8 cellular contexts compared by ENCODE assay signal in the genomic region with DNA sequence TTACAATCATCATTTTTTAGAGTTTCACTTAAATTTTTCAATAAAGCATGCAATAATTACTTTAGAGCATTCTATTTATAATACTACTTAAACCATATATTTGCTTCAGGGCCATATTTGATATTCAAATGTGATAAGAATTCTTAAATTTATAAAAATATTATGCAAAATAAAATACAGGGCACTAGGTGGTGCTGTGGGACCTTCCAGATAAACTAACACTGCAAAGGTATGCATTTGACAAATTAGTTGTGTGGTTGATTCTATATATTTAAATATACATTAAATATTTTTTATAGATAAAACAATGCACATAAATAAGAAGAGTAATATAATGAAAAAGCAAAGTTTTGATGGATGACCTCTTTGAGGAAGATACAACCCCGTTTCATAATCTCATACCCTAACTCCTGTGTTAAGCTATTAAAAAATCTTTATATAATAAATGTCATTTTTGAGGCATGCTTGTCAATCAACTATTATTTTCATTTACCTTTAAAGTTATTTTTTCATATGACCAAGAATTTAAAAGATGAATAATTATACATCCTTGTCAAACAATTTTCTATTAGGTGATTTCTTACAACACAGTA.
A peak's percentile ranks its signal among the peaks of the same experiment; 100 is the strongest.
DNase-seq lines count a peak whose midpoint lies in the region; ATAC-seq and TF ChIP-seq lines count a peak whose summit lies in the region.

No MANE protein-coding gene starts in this region.

- H3K36me3 Mint-ChIP-seq in CD14-positive monocyte = no peaks in the 10 kb centered on the region
- no peaks in the 10 kb centered on the region for H3K36me3 Mint-ChIP-seq in endothelial cell (ENCODE audit: low read depth, unreplicated experiment)

- no peak overlapping the region for H3K4me3 Mint-ChIP-seq in CD14-positive monocyte
- no peak overlapping the region for H3K4me3 Mint-ChIP-seq in endothelial cell (ENCODE audit: unreplicated experiment)

- H3K4me1 Mint-ChIP-seq in CD14-positive monocyte (no peaks in the 10 kb centered on the region), endothelial cell (ENCODE audit: unreplicated experiment) (peaks cover 14% of the 10 kb centered on the region)

- no peak for DNase-seq in CD14-positive monocyte (ENCODE audit: low spot score)
- DNase-seq in RWPE2 (ENCODE audit: low spot score) = no peak
- DNase-seq in endothelial cell (ENCODE audit: low spot score) = peak; percentile 11
- no peak for DNase-seq in psoas muscle

- no peaks in the 10 kb centered on the region for H3K36me3 ChIP-seq in RWPE2 (ENCODE audit: low read depth)
- H3K36me3 ChIP-seq in psoas muscle (ENCODE audit: insufficient read depth in 1 of 2, low read depth in 1 of 2) = no peaks in the 10 kb centered on the region

- H3K4me3 ChIP-seq in RWPE2 (ENCODE audit: severe bottlenecking) = no peak overlapping the region
- H3K4me3 ChIP-seq in psoas muscle = no peak overlapping the region

- no peak overlapping the region for H3K27ac ChIP-seq in RWPE2 (ENCODE audit: poor library complexity, severe bottlenecking)
- H3K27ac ChIP-seq in psoas muscle = no peak overlapping the region

- peak; percentile 39 for ATAC-seq in GM18502 (IDR thresholded peaks at IDR 0.05; ENCODE audit: poor library complexity, unreplicated experiment)
- ATAC-seq in RWPE2 (ENCODE audit: low read depth) = peak; percentile 51; the same call in 2 of the 3 replicates
- peak in 1 of 4 donors; percentile 65 for ATAC-seq in psoas muscle
- no peak for ATAC-seq in HG02798 (IDR thresholded peaks at IDR 0.05; ENCODE audit: poor library complexity, unreplicated experiment)
- no peak for ATAC-seq in HG02610 (IDR thresholded peaks at IDR 0.05; ENCODE audit: unreplicated experiment)
- no peak for ATAC-seq in GM19324 (IDR thresholded peaks at IDR 0.05; ENCODE audit: low FRiP score, unreplicated experiment)

- H3K9me3 ChIP-seq in RWPE2 (ENCODE audit: severe bottlenecking) (no peaks in the 10 kb centered on the region), psoas muscle (no peaks in the 10 kb centered on the region)

- H3K9me3 Mint-ChIP-seq in CD14-positive monocyte (no peaks in the 10 kb centered on the region), endothelial cell (ENCODE audit: unreplicated experiment) (no peaks in the 10 kb centered on the region)

- H3K27ac Mint-ChIP-seq in CD14-positive monocyte = no peak overlapping the region
- no peak overlapping the region for H3K27ac Mint-ChIP-seq in endothelial cell (ENCODE audit: unreplicated experiment)

- H3K4me1 ChIP-seq in RWPE2 (ENCODE audit: insufficient read depth, poor library complexity, severe bottlenecking) (no peaks in the 10 kb centered on the region), psoas muscle (no peaks in the 10 kb centered on the region)

- intact Hi-C loops in CD14-positive monocyte (cut with micrococcal nuclease) = loop anchor here in 1 of 2 donors (10.0 kb wide), 1 partner anchor 762 kb away; no protein-coding TSS in a partner anchor
- intact Hi-C loops in psoas muscle (cut with DNase I) = loop anchor here (2.0 to 10.0 kb wide), 5 partner anchors 182 to 755 kb away; a partner anchor contains a TSS

- 93 to 99% (median 98%) methylated on average over 1 of the region's 1 CpG for WGBS in psoas muscle, 3 donors

- H3K27me3 ChIP-seq in RWPE2 (ENCODE audit: insufficient read depth, poor library complexity, severe bottlenecking) (no peaks in the 10 kb centered on the region), psoas muscle (ENCODE audit: insufficient read depth in 3 of 3, low read length in 2 of 3) (no peaks in the 10 kb centered on the region)

- H3K27me3 Mint-ChIP-seq in CD14-positive monocyte (ENCODE audit: low read depth in 3 of 3) (no peaks in the 10 kb centered on the region), endothelial cell (ENCODE audit: unreplicated experiment) (no peaks in the 10 kb centered on the region)

- TF ChIP-seq CTCF in CD14-positive monocyte (IDR thresholded peaks at IDR 0.05) = peak; percentile 72
- peak; percentile 84 for TF ChIP-seq CTCF in RWPE2 (IDR thresholded peaks at IDR 0.05; ENCODE audit: poor library complexity, severe bottlenecking)
- TF ChIP-seq CTCF in endothelial cell (IDR thresholded peaks at IDR 0.05; ENCODE audit: unreplicated experiment) = peak; percentile 71
- peak; percentile 71 for TF ChIP-seq CTCF in psoas muscle (IDR thresholded peaks at IDR 0.05)

Comparison
In these comparisons a context has a peak if more than half of its experiments do, and no peak if none do; other contexts are left out.
1. ATAC-seq: peak in GM18502 (single experiment) and RWPE2 (single experiment); none in HG02798 (single experiment), HG02610 (single experiment) and GM19324 (single experiment).
2. Peak in every context shown above with its lines, with median percentiles within 50 percentile points of each other: CTCF ChIP-seq.